Comparison of ENCODE assay signal across 15 cellular contexts in genomic region chr3:47405820-47406761, GRCh38. TPM values are rescaled to one million over a fixed set of nuclear protein-coding genes. Genes with fewer than 3 reads are reported as not detected.
A peak's percentile ranks its signal among the peaks of the same experiment; 100 is the strongest.
DNase-seq lines count a peak whose midpoint lies in the region; ATAC-seq, FAIRE-seq and TF ChIP-seq lines count a peak whose summit lies in the region.
"Had no signal": no experiment of that assay in that cellular context is flagged by ENCODE, and none has a peak within 500 bp of the region (broad histone marks: within the 10 kb centered on the region; RNA-seq: fewer than 3 reads in every experiment).

No MANE protein-coding gene starts in this region.

- H3K27me3 ChIP-seq in ascending aorta (no peaks in the 10 kb centered on the region), transverse colon (no peaks in the 10 kb centered on the region)
- H3K27me3 ChIP-seq: left lung had no signal

- no peak for TF ChIP-seq EP300 in transverse colon (IDR thresholded peaks at IDR 0.05; ENCODE audit: low read depth)

- no peak for FAIRE-seq in H54 (lab: Jason Lieb, UNC)
- FAIRE-seq: endometrium had no signal

- H3K4me1 ChIP-seq in ascending aorta (peaks cover 0 to 12% of the 10 kb centered on the region in 2 donors), transverse colon (peaks cover 8 to 21% (median 12%) of the 10 kb centered on the region in 4 donors)

- no peak for TF ChIP-seq CTCF in ascending aorta (IDR thresholded peaks at IDR 0.05)
- TF ChIP-seq CTCF in lower leg skin (IDR thresholded peaks at IDR 0.05): no peak
- no peak for TF ChIP-seq CTCF in transverse colon (IDR thresholded peaks at IDR 0.05)

- no peak for ATAC-seq in Right ventricle myocardium inferior
- no peak for ATAC-seq in HG02588 (IDR thresholded peaks at IDR 0.05; ENCODE audit: unreplicated experiment)
- ATAC-seq: T-cell had no signal

- in situ Hi-C loops in transverse colon (cut with MboI; ENCODE audit: low pct_ligation_motif_present in 1 of 4, low pct_unique_long_range_greater_than_20kb in 1 of 4, low sequenced_read_pairs in 3 of 4): loop anchor here in 1 of 4 donors (25.0 kb wide), 1 partner anchor 381 kb away; the partner anchor contains the start of gene SMARCC1

- no peaks in the 10 kb centered on the region for H3K9me3 ChIP-seq in ascending aorta
- no peaks in the 10 kb centered on the region for H3K9me3 ChIP-seq in transverse colon
- H3K9me3 ChIP-seq: left lung had no signal

- peak overlapping the region; percentile 70 to 71 for H3K27ac ChIP-seq in ascending aorta
- H3K27ac ChIP-seq in transverse colon: peak overlapping the region in 3 of 4 donors; percentile 35 to 69 (median 49)
- H3K27ac ChIP-seq: left lung had no signal

- 70 to 73% methylated on average over 30 of the region's 31 CpGs for WGBS in lower leg skin, 2 donors
- 84 to 100% methylated on average over 2 to 30 of the region's 31 CpGs for WGBS in transverse colon (ENCODE audit: low coverage in 1 of 2), 2 donors

- peak; percentile 62 for DNase-seq in Right ventricle myocardium inferior (ENCODE audit: missing footprints)
- no peak for DNase-seq in cardiac septum (ENCODE audit: low spot score)
- no peak for DNase-seq in ascending aorta (ENCODE audit: low spot score in 2 of 2)
- peak; percentile 72 to 92 for DNase-seq in lower leg skin (ENCODE audit: low spot score in 2 of 2)
- DNase-seq in transverse colon: no peak
- DNase-seq in Kasumi-1 (lab: John Stamatoyannopoulos, UW): no peak
- no peak for DNase-seq in H54 (ENCODE audit: insufficient read length, low spot score)
- DNase-seq: activated CD4-positive, alpha-beta T cell treated with anti-CD3 and anti-CD28 coated beads, Interleukin-2, amount 50 U/mL, for 1 hour; left lung; NCI-H1105; NCI-H226; T-cell; trophoblast cell had no signal

- intact Hi-C loops in Right ventricle myocardium inferior (cut with DNase I): no loop called here
- intact Hi-C loops in cardiac septum (cut with DNase I): no loop called here
- intact Hi-C loops in ascending aorta (cut with DNase I): no loop called here
- intact Hi-C loops in lower leg skin (cut with DNase I; ENCODE audit: low total_unique reads): no loop called here
- intact Hi-C loops in transverse colon (cut with DNase I; ENCODE audit: low total_unique reads): no loop called here

- no peak for TF ChIP-seq POLR2A in lower leg skin (IDR thresholded peaks at IDR 0.05)
- TF ChIP-seq POLR2A in transverse colon (IDR thresholded peaks at IDR 0.05): no peak
- TF ChIP-seq POLR2A in H54 (IDR thresholded peaks at IDR 0.05; ENCODE audit: low read depth, low read length): no peak

- H3K4me3 ChIP-seq in ascending aorta (no peak overlapping the region), lower leg skin (ENCODE audit: low read depth, poor library complexity, severe bottlenecking) (no peak overlapping the region), transverse colon (no peak overlapping the region)
- H3K4me3 ChIP-seq: left lung had no signal

- H3K36me3 ChIP-seq in ascending aorta (peaks cover 53 to 57% of the 10 kb centered on the region in 2 donors), transverse colon (peaks cover 0 to 20% (median 3%) of the 10 kb centered on the region in 4 donors)

RNA-seq across cellular contexts. Expression of gene PTPN23, which starts 25.3 kb away (rescaled TPM):
- total RNA-seq in Right ventricle myocardium inferior (21.1 TPM), cardiac septum (24.0 TPM), ascending aorta (35.2 TPM), lower leg skin (10 to 100 TPM; 34.3 to 49.6 (median 37.8) TPM), transverse colon (100 to 1,000 TPM in 1 of 4 donors, 10 to 100 TPM in 3; 26.9 to 199 (median 55.1) TPM)

Comparison
In these comparisons a context has a peak if more than half of its experiments do, and no peak if none do; other contexts are left out.
1. DNase-seq: peak in Right ventricle myocardium inferior (single experiment) and lower leg skin (2 of 2); none in cardiac septum (single experiment), ascending aorta (0 of 2), transverse colon (single experiment), Kasumi-1 (0 of 2) and H54 (single experiment).